20 cellular contexts compared by ENCODE assay signal in genomic region chr2:227147023-227147422, GRCh38. TPM values are rescaled to one million over a fixed set of nuclear protein-coding genes. Genes with fewer than 3 reads are reported as not detected.
A peak's percentile ranks its signal among the peaks of the same experiment; 100 is the strongest.
DNase-seq lines count a peak whose midpoint lies in the region; ATAC-seq and TF ChIP-seq lines count a peak whose summit lies in the region.
"Had no signal": no experiment of that assay in that cellular context is flagged by ENCODE, and none has a peak within 500 bp of the region (broad histone marks: within the 10 kb centered on the region; RNA-seq: fewer than 3 reads in every experiment).

No MANE protein-coding gene starts in this region.

- H3K4me1 ChIP-seq in ovary (ENCODE audit: insufficient read depth) (no peaks in the 10 kb centered on the region), upper lobe of right lung (no peaks in the 10 kb centered on the region)
- H3K4me1 ChIP-seq: SJCRH30 had no signal

- H3K9me3 ChIP-seq in ovary (no peaks in the 10 kb centered on the region), upper lobe of right lung (no peaks in the 10 kb centered on the region)

- DNase-seq in EH (ENCODE audit: low read depth), result peak; percentile 36
- DNase-seq in HS-5 (ENCODE audit: low read depth), result peak; percentile 91
- DNase-seq in fibroblast of gingiva (ENCODE audit: low read depth), result peak; percentile 68
- DNase-seq in renal cortical epithelial cell (ENCODE audit: low read depth), result peak; percentile 19
- DNase-seq in NCI-H1417 (lab: John Stamatoyannopoulos, UW), result no peak
- DNase-seq in ovary, result no peak
- DNase-seq in activated CD4-positive, alpha-beta T cell treated with anti-CD3 and anti-CD28 coated beads, Interleukin-2, amount 50 U/mL, for 1 hour, result no peak
- no peak for DNase-seq in upper lobe of right lung
- DNase-seq: Calu3; CD4-positive, alpha-beta T cell; GF-D8; NCI-H1048; NCI-H1694 treated with DMSO at 0.1 percent for 48 hours; NCI-H69; NK-92 treated with Interleukin-12 subunit alpha and Interleukin-12 subunit beta, amount 100 ng/mL, for 24 hours; SJCRH30 had no signal

- H3K36me3 ChIP-seq in ovary, result no peaks in the 10 kb centered on the region
- H3K36me3 ChIP-seq in upper lobe of right lung, result no peaks in the 10 kb centered on the region
- H3K36me3 ChIP-seq: SJCRH30 had no signal

- H3K4me3 ChIP-seq in ovary (no peak overlapping the region), upper lobe of right lung (no peak overlapping the region)
- H3K4me3 ChIP-seq: K562, SJCRH30 had no signal

- ATAC-seq in upper lobe of right lung, result no peak
- ATAC-seq: K562 had no signal

- no peak overlapping the region for H3K27ac ChIP-seq in ovary
- H3K27ac ChIP-seq in upper lobe of right lung, result no peak overlapping the region
- H3K27ac ChIP-seq: RWPE1, SJCRH30 had no signal

- TF ChIP-seq EP300 in ovary (IDR thresholded peaks at IDR 0.05), result no peak

- intact Hi-C loops in ovary (cut with DNase I), result no loop called here
- intact Hi-C loops in upper lobe of right lung (cut with DNase I), result no loop called here

- WGBS in ovary, 3 donors, result 78 to 79% (median 79%) methylated on average over 3 of the region's 3 CpGs

- TF ChIP-seq CTCF in ovary (IDR thresholded peaks at IDR 0.05) (no peak), upper lobe of right lung (IDR thresholded peaks at IDR 0.05) (no peak)

- TF ChIP-seq POLR2A in ovary (IDR thresholded peaks at IDR 0.05), result no peak

- H3K27me3 ChIP-seq in ovary (no peaks in the 10 kb centered on the region), upper lobe of right lung (no peaks in the 10 kb centered on the region)
- H3K27me3 ChIP-seq: SJCRH30 had no signal

RNA-seq across cellular contexts. Expression of gene COL4A4, which starts 17.0 kb away (rescaled TPM):
- total RNA-seq in renal cortical epithelial cell (9.9 and 41.9 TPM in 2 replicates), ovary (1 to 10 TPM in 5 of 7 donors, under 1 TPM in 2; 0.30 to 8.3 (median 2.0) TPM), upper lobe of right lung (36.1 TPM)
- polyA plus RNA-seq in ovary, result 1 to 10 TPM; 1.5 to 5.0 TPM
- total RNA-seq: A673; CD4-positive, alpha-beta T cell; K562; SJCRH30 had no signal

RNA-seq across cellular contexts. Expression of gene COL4A3, which starts 17.4 kb away (rescaled TPM):
- total RNA-seq in renal cortical epithelial cell (1.7 and 30.8 TPM in 2 replicates), ovary (10 to 100 TPM in 1 of 7 donors, 1 to 10 TPM in 5, under 1 TPM in 1; 0.47 to 14.1 (median 4.8) TPM), upper lobe of right lung (46.4 TPM)
- 1 to 10 TPM; 2.4 to 2.9 TPM for polyA plus RNA-seq in ovary
- total RNA-seq: A673; CD4-positive, alpha-beta T cell; H4; K562 had no signal
- polyA plus RNA-seq: K562 had no signal

Comparison
In these comparisons a context has a peak if more than half of its experiments do, and no peak if none do; other contexts are left out.
1. DNase-seq: peak in EH (single experiment), HS-5 (single experiment), fibroblast of gingiva (single experiment) and renal cortical epithelial cell (single experiment); none in NCI-H1417 (0 of 3), ovary (0 of 5), activated CD4-positive, alpha-beta T cell treated with anti-CD3 and anti-CD28 coated beads, Interleukin-2, amount 50 U/mL, for 1 hour (single experiment) and upper lobe of right lung (single experiment).